7 cellular contexts compared by ENCODE assay signal in the genomic region with DNA sequence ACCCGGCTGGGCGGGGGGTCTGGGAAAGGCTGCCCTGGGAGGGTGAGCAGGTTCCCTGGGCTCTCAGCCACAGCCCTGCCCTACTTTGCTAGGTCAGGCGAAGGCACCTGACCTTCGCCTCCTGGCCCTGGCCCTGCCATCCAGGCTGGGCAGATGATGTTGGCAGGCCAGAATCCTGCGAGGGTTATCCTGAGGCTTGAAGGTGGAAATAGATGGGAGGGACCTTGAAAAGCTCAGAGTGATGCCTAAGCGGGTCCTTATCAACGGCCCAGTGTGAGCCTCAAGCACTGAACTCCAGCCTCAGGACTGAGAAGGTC.
DNase-seq lines count a peak whose midpoint lies in the region; ATAC-seq and TF ChIP-seq lines count a peak whose summit lies in the region.
"Not testable (repeated sequence)": the region's sequence is repeated elsewhere in the genome, so short reads cannot be mapped to it uniquely, and the experiment has no call there.

No MANE protein-coding gene starts in this region.

- H3K9me3 Mint-ChIP-seq in CD4-positive, CD25-positive, alpha-beta regulatory T cell; activated T-cell treated with anti-CD3 and anti-CD28 coated beads, Interleukin-2, amount 50 U/mL, for 24 hours: not testable (repeated sequence)
- H3K9me3 Mint-ChIP-seq in glutamatergic neuron (ENCODE audit: unreplicated experiment): peaks cover 19% of the 10 kb centered on the region

- TF ChIP-seq RAD21 in liver (IDR thresholded peaks at IDR 0.05): peak; percentile 49 to 50

- not testable (repeated sequence) for ATAC-seq in CD4-positive, CD25-positive, alpha-beta regulatory T cell (ENCODE audit: low read depth in 2 of 2); heart right ventricle; right cardiac atrium

- TF ChIP-seq POLR2A in ovary (IDR thresholded peaks at IDR 0.05): not testable (repeated sequence)

- H3K27me3 Mint-ChIP-seq in CD4-positive, CD25-positive, alpha-beta regulatory T cell; activated T-cell treated with anti-CD3 and anti-CD28 coated beads, Interleukin-2, amount 50 U/mL, for 24 hours: not testable (repeated sequence)
- H3K27me3 Mint-ChIP-seq in glutamatergic neuron (ENCODE audit: unreplicated experiment): peaks cover 19% of the 10 kb centered on the region

- not testable (repeated sequence) for H3K4me3 Mint-ChIP-seq in CD4-positive, CD25-positive, alpha-beta regulatory T cell; activated T-cell treated with anti-CD3 and anti-CD28 coated beads, Interleukin-2, amount 50 U/mL, for 24 hours; glutamatergic neuron (ENCODE audit: unreplicated experiment)

- DNase-seq in CD4-positive, CD25-positive, alpha-beta regulatory T cell; activated T-cell treated with anti-CD3 and anti-CD28 coated beads, Interleukin-2, amount 50 U/mL, for 24 hours; glutamatergic neuron; heart right ventricle: not testable (repeated sequence)
- DNase-seq in right cardiac atrium: peak in 2 of 3 donors; percentile 56 to 64
- peak in 1 of 5 donors; percentile 26 for DNase-seq in ovary

- peaks cover 21% of the 10 kb centered on the region for H3K36me3 Mint-ChIP-seq in CD4-positive, CD25-positive, alpha-beta regulatory T cell
- peaks cover 32% of the 10 kb centered on the region for H3K36me3 Mint-ChIP-seq in activated T-cell treated with anti-CD3 and anti-CD28 coated beads, Interleukin-2, amount 50 U/mL, for 24 hours (ENCODE audit: low read depth)
- peaks cover 19% of the 10 kb centered on the region for H3K36me3 Mint-ChIP-seq in glutamatergic neuron (ENCODE audit: unreplicated experiment)

- not testable (repeated sequence) for H3K27ac ChIP-seq in CD4-positive, CD25-positive, alpha-beta regulatory T cell (ENCODE audit: insufficient read depth, low read length, poor library complexity, severe bottlenecking)
- H3K27ac ChIP-seq in heart right ventricle (peak overlapping the region in 9 of 10 donors; percentile 28 to 97 (median 79)), right cardiac atrium (ENCODE audit: low read length) (peak overlapping the region; percentile 15), liver (ENCODE audit: low read depth in 1 of 2, low read length in 2 of 2) (peak overlapping the region; percentile 37 to 93), ovary (peak overlapping the region; percentile 82 to 96)

- H3K36me3 ChIP-seq in CD4-positive, CD25-positive, alpha-beta regulatory T cell (ENCODE audit: control insufficient read depth, insufficient read depth, low read length); heart right ventricle; liver (ENCODE audit: control insufficient read depth in 4 of 4, insufficient read depth in 3 of 4, low read depth in 1 of 4, low read length in 3 of 4); ovary: not testable (repeated sequence)

- H3K27ac Mint-ChIP-seq in CD4-positive, CD25-positive, alpha-beta regulatory T cell: peak overlapping the region in 2 of 3 donors; percentile 38
- H3K27ac Mint-ChIP-seq in activated T-cell treated with anti-CD3 and anti-CD28 coated beads, Interleukin-2, amount 50 U/mL, for 24 hours: peak overlapping the region; percentile 47
- peak overlapping the region; percentile 38 for H3K27ac Mint-ChIP-seq in glutamatergic neuron (ENCODE audit: unreplicated experiment)

- TF ChIP-seq EP300 in ovary (IDR thresholded peaks at IDR 0.05): not testable (repeated sequence)

- H3K4me1 ChIP-seq in CD4-positive, CD25-positive, alpha-beta regulatory T cell (ENCODE audit: control insufficient read depth, insufficient read depth, low read length, poor library complexity, severe bottlenecking); right cardiac atrium (ENCODE audit: control insufficient read depth, insufficient read depth, low read length): not testable (repeated sequence)
- peaks cover 4 to 45% (median 25%) of the 10 kb centered on the region in 9 donors for H3K4me1 ChIP-seq in heart right ventricle
- peaks cover 0 to 32% (median 18%) of the 10 kb centered on the region in 4 donors for H3K4me1 ChIP-seq in liver (ENCODE audit: control insufficient read depth in 4 of 4, insufficient read depth in 4 of 4, low read length in 3 of 4)
- H3K4me1 ChIP-seq in ovary (ENCODE audit: insufficient read depth): peaks cover 21% of the 10 kb centered on the region

- 77 to 81% methylated on average over 7 of the region's 7 CpGs for WGBS in heart right ventricle, 2 donors
- WGBS in right cardiac atrium: 73% methylated on average over 7 of the region's 7 CpGs
- WGBS in liver: 27% methylated on average over 7 of the region's 7 CpGs
- 71 to 86% (median 73%) methylated on average over 7 of the region's 7 CpGs for WGBS in ovary, 3 donors

- peaks cover 0 to 12% (median 5%) of the 10 kb centered on the region in 4 donors for H3K4me1 Mint-ChIP-seq in CD4-positive, CD25-positive, alpha-beta regulatory T cell
- H3K4me1 Mint-ChIP-seq in activated T-cell treated with anti-CD3 and anti-CD28 coated beads, Interleukin-2, amount 50 U/mL, for 24 hours (ENCODE audit: low read depth): not testable (repeated sequence)
- peaks cover 26% of the 10 kb centered on the region for H3K4me1 Mint-ChIP-seq in glutamatergic neuron (ENCODE audit: low read depth, unreplicated experiment)

- not testable (repeated sequence) for H3K4me3 ChIP-seq in CD4-positive, CD25-positive, alpha-beta regulatory T cell (ENCODE audit: low read depth, low read length); heart right ventricle; right cardiac atrium (ENCODE audit: low read length); liver (ENCODE audit: low read depth in 1 of 3, low read length in 3 of 3); ovary

- H3K27me3 ChIP-seq in CD4-positive, CD25-positive, alpha-beta regulatory T cell (ENCODE audit: control insufficient read depth, insufficient read depth, low read length); heart right ventricle; right cardiac atrium (ENCODE audit: control insufficient read depth, insufficient read depth); liver (ENCODE audit: control insufficient read depth in 4 of 4, insufficient read depth in 4 of 4, low read length in 3 of 4); ovary: not testable (repeated sequence)

- intact Hi-C loops in heart right ventricle (cut with DNase I): loop anchor here in 3 of 10 donors (5.0 to 10.0 kb wide), 2 partner anchors 59 to 61 kb away; no protein-coding TSS in a partner anchor
- intact Hi-C loops in right cardiac atrium (cut with DNase I); ovary (cut with DNase I): not testable (repeated sequence)

- TF ChIP-seq CTCF in glutamatergic neuron (IDR thresholded peaks at IDR 0.05; ENCODE audit: partially characterized antibody, unreplicated experiment); heart right ventricle (IDR thresholded peaks at IDR 0.05); liver (IDR thresholded peaks at IDR 0.05; ENCODE audit: low read depth, low read length, missing input control); ovary (IDR thresholded peaks at IDR 0.05): not testable (repeated sequence)

- peak overlapping the region in 1 of 2 donors; percentile 45 for H3K9ac ChIP-seq in liver (ENCODE audit: low read depth in 1 of 2, low read length in 2 of 2)

- H3K9me3 ChIP-seq in CD4-positive, CD25-positive, alpha-beta regulatory T cell (ENCODE audit: control insufficient read depth in 2 of 2, low read length in 2 of 2); right cardiac atrium (ENCODE audit: control insufficient read depth, low read length); liver (ENCODE audit: control insufficient read depth in 4 of 4, low read length in 3 of 4); ovary: not testable (repeated sequence)
- peaks cover 0 to 16% (median 6%) of the 10 kb centered on the region in 11 donors for H3K9me3 ChIP-seq in heart right ventricle

TF ChIP-seq in liver, 16 proteins besides CTCF, POLR2A, EP300 and RAD21 (continues in another document):
- peak; percentile 51 for TF ChIP-seq NR2F2 (IDR thresholded peaks at IDR 0.05)
- TF ChIP-seq, protein P1, sequence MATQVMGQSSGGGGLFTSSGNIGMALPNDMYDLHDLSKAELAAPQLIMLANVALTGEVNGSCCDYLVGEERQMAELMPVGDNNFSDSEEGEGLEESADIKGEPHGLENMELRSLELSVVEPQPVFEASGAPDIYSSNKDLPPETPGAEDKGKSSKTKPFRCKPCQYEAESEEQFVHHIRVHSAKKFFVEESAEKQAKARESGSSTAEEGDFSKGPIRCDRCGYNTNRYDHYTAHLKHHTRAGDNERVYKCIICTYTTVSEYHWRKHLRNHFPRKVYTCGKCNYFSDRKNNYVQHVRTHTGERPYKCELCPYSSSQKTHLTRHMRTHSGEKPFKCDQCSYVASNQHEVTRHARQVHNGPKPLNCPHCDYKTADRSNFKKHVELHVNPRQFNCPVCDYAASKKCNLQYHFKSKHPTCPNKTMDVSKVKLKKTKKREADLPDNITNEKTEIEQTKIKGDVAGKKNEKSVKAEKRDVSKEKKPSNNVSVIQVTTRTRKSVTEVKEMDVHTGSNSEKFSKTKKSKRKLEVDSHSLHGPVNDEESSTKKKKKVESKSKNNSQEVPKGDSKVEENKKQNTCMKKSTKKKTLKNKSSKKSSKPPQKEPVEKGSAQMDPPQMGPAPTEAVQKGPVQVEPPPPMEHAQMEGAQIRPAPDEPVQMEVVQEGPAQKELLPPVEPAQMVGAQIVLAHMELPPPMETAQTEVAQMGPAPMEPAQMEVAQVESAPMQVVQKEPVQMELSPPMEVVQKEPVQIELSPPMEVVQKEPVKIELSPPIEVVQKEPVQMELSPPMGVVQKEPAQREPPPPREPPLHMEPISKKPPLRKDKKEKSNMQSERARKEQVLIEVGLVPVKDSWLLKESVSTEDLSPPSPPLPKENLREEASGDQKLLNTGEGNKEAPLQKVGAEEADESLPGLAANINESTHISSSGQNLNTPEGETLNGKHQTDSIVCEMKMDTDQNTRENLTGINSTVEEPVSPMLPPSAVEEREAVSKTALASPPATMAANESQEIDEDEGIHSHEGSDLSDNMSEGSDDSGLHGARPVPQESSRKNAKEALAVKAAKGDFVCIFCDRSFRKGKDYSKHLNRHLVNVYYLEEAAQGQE (IDR thresholded peaks at IDR 0.05): peak; percentile 55
